27 cellular contexts compared by ENCODE assay signal in genomic region chr5:115713408-115713807, GRCh38.
"Had no signal": no experiment of that assay in that cellular context is flagged by ENCODE, and none has a peak within 500 bp of the region (broad histone marks: within the 10 kb centered on the region; RNA-seq: fewer than 3 reads in every experiment).

No MANE protein-coding gene starts in this region.

- H3K27ac ChIP-seq: brain microvascular endothelial cell, coronary artery had no signal

- ATAC-seq: activated CD4-positive, alpha-beta T cell treated with anti-CD3 and anti-CD28 coated beads for 36 hours; activated T-cell treated with anti-CD3 and anti-CD28 coated beads, Interleukin-2, amount 50 U/mL, for 72 hours; esophagus mucosa; T-helper 17 cell had no signal

- DNase-seq: activated CD4-positive, alpha-beta memory T cell treated with anti-CD3 and anti-CD28 coated beads for 36 hours; activated CD4-positive, alpha-beta T cell treated with anti-CD3 and anti-CD28 coated beads for 36 hours; activated CD4-positive, alpha-beta T cell treated with anti-CD3 and anti-CD28 coated beads, Interleukin-2, amount 10 ng/mL, durations not matched to agents 24 days and 14 days; activated CD4-positive, CD25-positive, alpha-beta regulatory T cell; activated CD4-positive, CD25-positive, alpha-beta regulatory T cell treated with anti-CD3 and anti-CD28 coated beads, Interleukin-2, amount 50 U/mL, for 72 hours; activated CD8-positive, alpha-beta memory T cell treated with anti-CD3 and anti-CD28 coated beads, Interleukin-2, amount 50 U/mL, for 48 hours; activated gamma-delta T cell treated with Interleukin-2 at 50 U/mL for 16 hours; activated naive CD4-positive, alpha-beta T cell treated with anti-CD3 and anti-CD28 coated beads, Interleukin-2, amount 50 U/mL, for 16 hours; activated naive CD4-positive, alpha-beta T cell treated with Interleukin-2 at 50 U/mL for 16 hours; activated T-cell treated with anti-CD3 and anti-CD28 coated beads for 4 hours; activated T-cell treated with anti-CD3 and anti-CD28 coated beads, Interleukin-2, amount 50 U/mL, for 24 hours; activated T-cell treated with anti-CD3 and anti-CD28 coated beads, Interleukin-2, amount 50 U/mL, for 72 hours; amniotic stem cell; anterior cingulate cortex; brain microvascular endothelial cell; dorsolateral prefrontal cortex; effector memory CD4-positive, alpha-beta T cell; endodermal cell; foreskin fibroblast; head of caudate nucleus; T-helper 17 cell; T1000 had no signal

- H3K4me3 ChIP-seq: coronary artery, dorsolateral prefrontal cortex had no signal

- H3K36me3 ChIP-seq: brain microvascular endothelial cell had no signal

- H3K27me3 ChIP-seq: brain microvascular endothelial cell, dorsolateral prefrontal cortex had no signal

- FAIRE-seq: astrocyte, bronchial epithelial cell, frontal cortex had no signal
